ENCODE assay signal across 8 cellular contexts in the genomic region with DNA sequence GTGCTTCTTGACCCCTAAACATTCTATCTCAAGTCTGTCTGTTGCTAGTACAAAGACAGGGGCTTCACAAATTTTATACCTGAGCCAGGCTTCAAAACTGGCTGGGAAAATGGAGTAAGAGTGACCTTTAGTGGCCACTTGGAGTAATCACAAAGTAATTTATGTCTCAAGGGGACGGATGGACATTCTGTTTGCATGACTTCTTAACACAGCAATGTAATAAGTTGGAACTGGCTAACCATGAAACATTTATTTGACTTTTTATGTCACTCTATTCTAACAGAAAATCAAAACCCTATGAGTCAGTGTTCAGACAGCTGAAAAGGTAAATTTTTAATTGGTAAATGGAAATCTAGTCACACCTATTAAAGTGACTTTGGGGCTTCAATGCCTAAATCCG.
DNase-seq lines count a peak whose midpoint lies in the region; ATAC-seq and TF ChIP-seq lines count a peak whose summit lies in the region.

No MANE protein-coding gene starts in this region.

- TF ChIP-seq CTCF in AG04450 (IDR thresholded peaks at IDR 0.05; ENCODE audit: low read depth, low read length): peak; percentile 71
- peak; percentile 66 for TF ChIP-seq CTCF in fibroblast of villous mesenchyme (IDR thresholded peaks at IDR 0.05; ENCODE audit: insufficient read depth, low read depth, low read length)

- no peak overlapping the region for H3K4me3 Mint-ChIP-seq in immature natural killer cell

- POLR2A ChIA-PET in AG04450 (lab: Yijun Ruan, JAX): no interaction called here

- CTCF ChIA-PET in AG04450 (lab: Charles Lee): interaction anchor here (0.6 to 2.0 kb wide), 9 partner anchors 9 to 1009 kb away, joined by 3 to 8 read pairs (median 3); no protein-coding TSS in a partner anchor

- no peaks in the 10 kb centered on the region for H3K36me3 Mint-ChIP-seq in immature natural killer cell

- H3K4me1 ChIP-seq in SJCRH30: peaks cover 22% of the 10 kb centered on the region
- H3K4me1 ChIP-seq in effector memory CD4-positive, alpha-beta T cell (ENCODE audit: control insufficient read depth, insufficient read depth, low read length, poor library complexity, severe bottlenecking): no peaks in the 10 kb centered on the region

- H3K9me3 Mint-ChIP-seq in immature natural killer cell: peaks cover 0 to 5% (median 0%) of the 10 kb centered on the region in 6 donors

- H3K27me3 Mint-ChIP-seq in immature natural killer cell (ENCODE audit: low read depth in 3 of 3): peaks cover 0 to 2% (median 1%) of the 10 kb centered on the region in 3 donors

- H3K4me3 ChIP-seq in AG04450 (ENCODE audit: low read depth, low read length) (no peak overlapping the region), SJCRH30 (no peak overlapping the region), fibroblast of villous mesenchyme (ENCODE audit: low read depth, low read length) (no peak overlapping the region)
- no peak overlapping the region for H3K4me3 ChIP-seq in effector memory CD4-positive, alpha-beta T cell (ENCODE audit: insufficient read depth, low read depth, low read length, poor library complexity, severe bottlenecking)

- H3K27me3 ChIP-seq in AG04450 (ENCODE audit: control insufficient read depth, insufficient read depth, low read length) (no peaks in the 10 kb centered on the region), SJCRH30 (no peaks in the 10 kb centered on the region)
- H3K27me3 ChIP-seq in effector memory CD4-positive, alpha-beta T cell (replicated peaks; ENCODE audit: control insufficient read depth, insufficient read depth, low read length, poor library complexity, severe bottlenecking): no peaks in the 10 kb centered on the region

- H3K9me3 ChIP-seq in AG04450 (ENCODE audit: control insufficient read depth, insufficient read depth, low read length) (no peaks in the 10 kb centered on the region), SJCRH30 (replicated peaks) (no peaks in the 10 kb centered on the region)
- no peaks in the 10 kb centered on the region for H3K9me3 ChIP-seq in effector memory CD4-positive, alpha-beta T cell (ENCODE audit: control insufficient read depth, low read length)

- no peak overlapping the region for H3K27ac Mint-ChIP-seq in immature natural killer cell

- peak; percentile 49 for DNase-seq in AG04450 (ENCODE audit: low read depth, low spot score)
- DNase-seq in KG1 (lab: John Stamatoyannopoulos, UW): peak; percentile 20
- DNase-seq in SJCRH30: peak; percentile 60 to 92
- DNase-seq in fibroblast of villous mesenchyme (ENCODE audit: low read depth): peak; percentile 82
- peak; percentile 56 for DNase-seq in pons (ENCODE audit: low spot score)
- no peak for DNase-seq in immature natural killer cell
- DNase-seq in effector memory CD4-positive, alpha-beta T cell: no peak

- H3K27ac ChIP-seq in AG04450 (ENCODE audit: low read depth, low read length) (no peak overlapping the region), SJCRH30 (peak overlapping the region; percentile 47)
- no peak overlapping the region for H3K27ac ChIP-seq in effector memory CD4-positive, alpha-beta T cell (ENCODE audit: insufficient read depth, low read length, poor library complexity, severe bottlenecking)

- ATAC-seq in GM18867 (IDR thresholded peaks at IDR 0.05; ENCODE audit: unreplicated experiment): peak; percentile 82

- no peaks in the 10 kb centered on the region for H3K36me3 ChIP-seq in SJCRH30
- H3K36me3 ChIP-seq in effector memory CD4-positive, alpha-beta T cell (ENCODE audit: control insufficient read depth, insufficient read depth, low read length): no peaks in the 10 kb centered on the region

- H3K4me1 Mint-ChIP-seq in immature natural killer cell: no peaks in the 10 kb centered on the region

Comparison
In these comparisons a context has a peak if more than half of its experiments do, and no peak if none do; other contexts are left out.
1. DNase-seq: peak in AG04450 (single experiment), KG1 (single experiment), SJCRH30 (2 of 2), fibroblast of villous mesenchyme (single experiment) and pons (single experiment); none in immature natural killer cell (0 of 3) and effector memory CD4-positive, alpha-beta T cell (0 of 3).